25 cellular contexts compared by ENCODE assay signal in the genomic region with DNA sequence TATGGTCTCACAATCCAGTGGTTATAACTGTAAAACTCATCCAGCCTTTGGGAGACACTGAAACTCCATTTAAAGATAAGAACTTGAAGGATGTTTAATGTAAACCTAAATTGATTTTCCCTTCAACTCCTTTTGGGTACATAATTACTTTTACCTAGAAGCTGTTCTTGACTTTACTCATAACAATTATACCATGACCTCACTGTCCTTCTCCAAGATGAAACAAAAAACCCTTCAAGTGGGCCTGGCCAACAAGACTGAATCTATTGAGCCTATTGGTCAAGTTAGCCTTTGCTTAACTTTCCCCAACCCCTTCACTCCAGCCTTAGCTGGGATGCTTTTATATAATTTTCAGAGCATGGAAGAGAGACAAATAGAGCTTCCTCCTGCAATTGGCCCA. TPM values are rescaled to one million over a fixed set of nuclear protein-coding genes. Genes with fewer than 3 reads are reported as not detected.
DNase-seq lines count a peak whose midpoint lies in the region; ATAC-seq, FAIRE-seq and TF ChIP-seq lines count a peak whose summit lies in the region.
"Had no signal": no experiment of that assay in that cellular context is flagged by ENCODE, and none has a peak within 500 bp of the region (broad histone marks: within the 10 kb centered on the region; RNA-seq: fewer than 3 reads in every experiment).

No MANE protein-coding gene starts in this region.

- H3K4ac ChIP-seq in IMR-90 (ENCODE audit: low read depth, low read length): no peak overlapping the region

- H3K4me1 Mint-ChIP-seq in stimulated activated naive B cell treated with anti-CD40 and anti-IgM and Interleukin-4, amounts not matched to agents 10 μg/mL and 1 μg/mL and 100 μg/mL, for 72 hours: peaks cover 8 to 13% of the 10 kb centered on the region in 2 donors
- H3K4me1 Mint-ChIP-seq in activated CD8-positive, alpha-beta T cell treated with anti-CD3 and anti-CD28 coated beads for 36 hours (ENCODE audit: low read depth): peaks cover 17% of the 10 kb centered on the region
- peaks cover 0 to 4% (median under 1%) of the 10 kb centered on the region in 4 donors for H3K4me1 Mint-ChIP-seq in CD4-positive, alpha-beta memory T cell

- no peak for TF ChIP-seq CTCF in mammary epithelial cell (conservative IDR thresholded peaks at IDR 0.05 in 1 of 2, IDR thresholded peaks at IDR 0.05 in 1 of 2; ENCODE audit: extremely low read depth in 1 of 2, insufficient read depth in 1 of 2, low read depth in 1 of 2, low read length in 2 of 2)
- no peak for TF ChIP-seq CTCF in breast epithelium (IDR thresholded peaks at IDR 0.05)
- no peak for TF ChIP-seq CTCF in IMR-90 (conservative IDR thresholded peaks at IDR 0.05; ENCODE audit: low read depth, low read length)
- no peak for TF ChIP-seq CTCF in endothelial cell of umbilical vein (IDR thresholded peaks at IDR 0.05; ENCODE audit: extremely low read depth in 1 of 2, insufficient read depth in 1 of 2, low read depth in 1 of 2, low read length in 2 of 2)
- TF ChIP-seq CTCF in activated CD8-positive, alpha-beta T cell treated with anti-CD3 and anti-CD28 coated beads for 36 hours (IDR thresholded peaks at IDR 0.05): no peak

- H3K23ac ChIP-seq in IMR-90 (ENCODE audit: low read depth, low read length): no peak overlapping the region

- no peaks in the 10 kb centered on the region for H3K27me3 ChIP-seq in mammary epithelial cell (ENCODE audit: insufficient read depth, low read length)
- no peaks in the 10 kb centered on the region for H3K27me3 ChIP-seq in breast epithelium
- no peaks in the 10 kb centered on the region for H3K27me3 ChIP-seq in IMR-90 (ENCODE audit: control insufficient read depth, insufficient read depth, low read length)
- no peaks in the 10 kb centered on the region for H3K27me3 ChIP-seq in endothelial cell of umbilical vein (ENCODE audit: control insufficient read depth in 2 of 2, insufficient read depth in 2 of 2, low read length in 2 of 2)
- H3K27me3 ChIP-seq in CD4-positive, alpha-beta memory T cell (ENCODE audit: insufficient read depth, low read length): no peaks in the 10 kb centered on the region

- TF ChIP-seq RAD21 in IMR-90 (IDR thresholded peaks at IDR 0.05; ENCODE audit: low read length): no peak

- H3K36me3 Mint-ChIP-seq in stimulated activated naive B cell treated with anti-CD40 and anti-IgM and Interleukin-4, amounts not matched to agents 10 μg/mL and 1 μg/mL and 100 μg/mL, for 72 hours: peaks cover 53 to 71% of the 10 kb centered on the region in 2 donors
- peaks cover 31% of the 10 kb centered on the region for H3K36me3 Mint-ChIP-seq in activated CD8-positive, alpha-beta T cell treated with anti-CD3 and anti-CD28 coated beads for 36 hours (ENCODE audit: low read depth)
- H3K36me3 Mint-ChIP-seq in CD4-positive, alpha-beta memory T cell: peaks cover 45 to 55% of the 10 kb centered on the region in 2 donors

- FAIRE-seq in endothelial cell of umbilical vein (lab: Jason Lieb, UNC): no peak
- FAIRE-seq: GM19239, H1 had no signal

- dilution Hi-C loops in mammary epithelial cell (cut with HindIII; ENCODE audit: low sequenced_read_pairs): no loop called here
- dilution Hi-C loops in IMR-90 (cut with HindIII; ENCODE audit: low sequenced_read_pairs, unreplicated experiment): no loop called here
- dilution Hi-C loops in endothelial cell of umbilical vein (cut with MboI; ENCODE audit: extremely low pct_ligation_motif_present, low sequenced_read_pairs): no loop called here

- H3K4me1 ChIP-seq in mammary epithelial cell (ENCODE audit: insufficient read depth, low read length): no peaks in the 10 kb centered on the region
- H3K4me1 ChIP-seq in breast epithelium: no peaks in the 10 kb centered on the region
- H3K4me1 ChIP-seq in IMR-90 (ENCODE audit: control insufficient read depth, insufficient read depth, low read length): no peaks in the 10 kb centered on the region
- H3K4me1 ChIP-seq in endothelial cell of umbilical vein (ENCODE audit: control insufficient read depth, extremely low read depth, insufficient read depth, low read length): no peaks in the 10 kb centered on the region
- no peaks in the 10 kb centered on the region for H3K4me1 ChIP-seq in CD4-positive, alpha-beta memory T cell (ENCODE audit: insufficient read depth, low read length)

- H4K20me1 ChIP-seq in mammary epithelial cell (ENCODE audit: insufficient read depth, low read length): no peaks in the 10 kb centered on the region
- H4K20me1 ChIP-seq in IMR-90 (ENCODE audit: insufficient read depth, low read length): no peaks in the 10 kb centered on the region
- no peaks in the 10 kb centered on the region for H4K20me1 ChIP-seq in endothelial cell of umbilical vein (replicated peaks; ENCODE audit: control insufficient read depth, extremely low read depth, insufficient read depth, low read length)

- H3K56ac ChIP-seq in IMR-90 (ENCODE audit: extremely low read depth, insufficient read depth, low read length): no peak overlapping the region

- H3K79me2 ChIP-seq in mammary epithelial cell (ENCODE audit: insufficient read depth, low read length): no peaks in the 10 kb centered on the region
- H3K79me2 ChIP-seq in endothelial cell of umbilical vein (ENCODE audit: control insufficient read depth, insufficient read depth, low read length): no peaks in the 10 kb centered on the region

- no peak overlapping the region for H2BK15ac ChIP-seq in IMR-90 (ENCODE audit: low read depth, low read length)

- no peak overlapping the region for H3K4me3 ChIP-seq in mammary epithelial cell (replicated peaks in 1 of 3; ENCODE audit: insufficient read depth in 1 of 3, low read depth in 2 of 3, low read length in 3 of 3)
- H3K4me3 ChIP-seq in breast epithelium: no peak overlapping the region
- H3K4me3 ChIP-seq in IMR-90 (ENCODE audit: insufficient read depth, low read depth, low read length): no peak overlapping the region
- H3K4me3 ChIP-seq in endothelial cell of umbilical vein (replicated peaks in 1 of 3; ENCODE audit: insufficient read depth in 1 of 3, low read depth in 1 of 3, low read length in 3 of 3): no peak overlapping the region
- H3K4me3 ChIP-seq in CD4-positive, alpha-beta memory T cell (ENCODE audit: low read length in 2 of 2): no peak overlapping the region

- no peak overlapping the region for H4K8ac ChIP-seq in IMR-90 (ENCODE audit: low read depth in 2 of 2, low read length in 2 of 2)

- no peaks in the 10 kb centered on the region for H3K79me1 ChIP-seq in IMR-90 (ENCODE audit: low read depth in 1 of 2, low read length in 2 of 2)

- CTCF ChIA-PET in mammary epithelial cell (lab: Charles Lee; ENCODE audit: low non-redundant PET) (no interaction called here), IMR-90 (lab: Yijun Ruan, JAX) (no interaction called here), endothelial cell of umbilical vein (lab: Charles Lee) (no interaction called here)
- CTCF ChIA-PET in activated CD8-positive, alpha-beta T cell treated with anti-CD3 and anti-CD28 coated beads for 36 hours (lab: Charles Lee): interaction anchor here (1.6 kb wide), 1 partner anchor 15 kb away, joined by 4 read pairs; no protein-coding TSS in a partner anchor
- CTCF ChIA-PET in CD4-positive, alpha-beta memory T cell (lab: Charles Lee; ENCODE audit: partially characterized antibody): interaction anchor here (1.5 kb wide), 1 partner anchor 38 kb away, joined by 4 read pairs; no protein-coding TSS in a partner anchor

- no peak for ATAC-seq in IMR-90 (ENCODE audit: low read depth)
- peak; percentile 29 to 54 for ATAC-seq in stimulated activated naive B cell treated with anti-CD40 and anti-IgM and Interleukin-4, amounts not matched to agents 10 μg/mL and 1 μg/mL and 100 μg/mL, for 72 hours (replicated peaks)
- no peak for ATAC-seq in activated CD8-positive, alpha-beta T cell treated with anti-CD3 and anti-CD28 coated beads for 36 hours
- ATAC-seq: HCT116, Panc1 had no signal

- no peak overlapping the region for H4K5ac ChIP-seq in IMR-90 (ENCODE audit: low read depth, low read length)

- H3K9ac ChIP-seq in mammary epithelial cell (ENCODE audit: insufficient read depth, low read length) (peak overlapping the region; percentile 8), IMR-90 (ENCODE audit: low read depth, low read length) (no peak overlapping the region), endothelial cell of umbilical vein (replicated peaks; ENCODE audit: extremely low read depth, insufficient read depth, low read length) (no peak overlapping the region)
- H3K9ac ChIP-seq: KMS-11, SK-N-SH had no signal

- no peaks in the 10 kb centered on the region for H3K27me3 Mint-ChIP-seq in stimulated activated naive B cell treated with anti-CD40 and anti-IgM and Interleukin-4, amounts not matched to agents 10 μg/mL and 1 μg/mL and 100 μg/mL, for 72 hours
- no peaks in the 10 kb centered on the region for H3K27me3 Mint-ChIP-seq in activated CD8-positive, alpha-beta T cell treated with anti-CD3 and anti-CD28 coated beads for 36 hours
- H3K27me3 Mint-ChIP-seq in CD4-positive, alpha-beta memory T cell: no peaks in the 10 kb centered on the region
- H3K27me3 Mint-ChIP-seq: CD8-positive, alpha-beta memory T cell; IgD-negative memory B cell had no signal

- H2AFZ ChIP-seq in mammary epithelial cell (ENCODE audit: low read depth, low read length): no peak overlapping the region
- no peak overlapping the region for H2AFZ ChIP-seq in IMR-90 (replicated peaks; ENCODE audit: low read length, poor library complexity)
- H2AFZ ChIP-seq in endothelial cell of umbilical vein (ENCODE audit: low read depth, low read length): no peak overlapping the region

- no peak overlapping the region for H2AK5ac ChIP-seq in IMR-90 (ENCODE audit: low read depth, low read length)

- no peaks in the 10 kb centered on the region for H3K9me1 ChIP-seq in IMR-90 (ENCODE audit: insufficient read depth, low read length)
- H3K9me1 ChIP-seq in endothelial cell of umbilical vein (replicated peaks; ENCODE audit: control insufficient read depth, extremely low read depth, insufficient read depth, low read length): no peaks in the 10 kb centered on the region

- DNase-seq in mammary epithelial cell (no peak), breast epithelium (ENCODE audit: low spot score in 2 of 2) (no peak), IMR-90 (no peak), endothelial cell of umbilical vein (ENCODE audit: low read depth, low spot score) (no peak)
- no peak for DNase-seq in stimulated activated naive B cell treated with anti-CD40 and anti-IgM and Interleukin-4, amounts not matched to agents 10 μg/mL and 1 μg/mL and 100 μg/mL, for 72 hours
- no peak for DNase-seq in activated CD8-positive, alpha-beta T cell treated with anti-CD3 and anti-CD28 coated beads for 36 hours
- no peak for DNase-seq in CD4-positive, alpha-beta memory T cell
- DNase-seq: Calu3; CD8-positive, alpha-beta memory T cell; DMS79 treated with DMSO at 0.1 percent for 48 hours; GF-D8; MM.1S; NCI-H2029; NCI-H446; NCI-H524 treated with DMSO at 0.1 percent for 48 hours; NCI-H82; SIG-M5; SK-N-SH had no signal

- peaks cover 3 to 4% of the 10 kb centered on the region in 2 donors for H3K9me3 Mint-ChIP-seq in stimulated activated naive B cell treated with anti-CD40 and anti-IgM and Interleukin-4, amounts not matched to agents 10 μg/mL and 1 μg/mL and 100 μg/mL, for 72 hours
- no peaks in the 10 kb centered on the region for H3K9me3 Mint-ChIP-seq in activated CD8-positive, alpha-beta T cell treated with anti-CD3 and anti-CD28 coated beads for 36 hours
- H3K9me3 Mint-ChIP-seq in CD4-positive, alpha-beta memory T cell: no peaks in the 10 kb centered on the region
- H3K9me3 Mint-ChIP-seq: CD8-positive, alpha-beta memory T cell had no signal

- peak overlapping the region; percentile 75 for H3K27ac Mint-ChIP-seq in stimulated activated naive B cell treated with anti-CD40 and anti-IgM and Interleukin-4, amounts not matched to agents 10 μg/mL and 1 μg/mL and 100 μg/mL, for 72 hours
- H3K27ac Mint-ChIP-seq in activated CD8-positive, alpha-beta T cell treated with anti-CD3 and anti-CD28 coated beads for 36 hours: no peak overlapping the region
- H3K27ac Mint-ChIP-seq in CD4-positive, alpha-beta memory T cell: peak overlapping the region in 1 of 7 donors; percentile 21
- H3K27ac Mint-ChIP-seq: CD8-positive, alpha-beta memory T cell; IgD-negative memory B cell had no signal

- no peak overlapping the region for H2AK9ac ChIP-seq in IMR-90 (replicated peaks; ENCODE audit: low read depth, low read length, poor library complexity)

- H2BK120ac ChIP-seq in IMR-90 (ENCODE audit: low read depth, low read length): no peak overlapping the region

- H4K91ac ChIP-seq in IMR-90 (ENCODE audit: insufficient read depth, low read depth, low read length): no peak overlapping the region

- no peak overlapping the region for H3K14ac ChIP-seq in IMR-90 (replicated peaks; ENCODE audit: low read depth, low read length)

- intact Hi-C loops in mammary epithelial cell (cut with micrococcal nuclease) (no loop called here), breast epithelium (cut with DNase I; ENCODE audit: low total_unique reads) (no loop called here), IMR-90 (cut with micrococcal nuclease) (loop anchor here (10.0 kb wide), 1 partner anchor 79 kb away; no protein-coding TSS in a partner anchor), endothelial cell of umbilical vein (cut with micrococcal nuclease) (no loop called here)
- intact Hi-C loops in activated CD8-positive, alpha-beta T cell treated with anti-CD3 and anti-CD28 coated beads for 36 hours (cut with micrococcal nuclease): no loop called here
- intact Hi-C loops in CD4-positive, alpha-beta memory T cell (cut with micrococcal nuclease): no loop called here

- no peak for TF ChIP-seq POLR2A in breast epithelium (IDR thresholded peaks at IDR 0.05)
- TF ChIP-seq POLR2A in IMR-90 (IDR thresholded peaks at IDR 0.05; ENCODE audit: low read depth, low read length): no peak
- TF ChIP-seq POLR2A in endothelial cell of umbilical vein (IDR thresholded peaks at IDR 0.05; ENCODE audit: low read depth, low read length): no peak

- POLR2A ChIA-PET in IMR-90 (lab: Charles Lee; ENCODE audit: unreplicated experiment): no interaction called here
- POLR2A ChIA-PET in endothelial cell of umbilical vein (lab: Charles Lee): no interaction called here
- POLR2A ChIA-PET in activated CD8-positive, alpha-beta T cell treated with anti-CD3 and anti-CD28 coated beads for 36 hours (lab: Charles Lee): interaction anchor here (0.8 to 1.8 kb wide), 2 partner anchors 9 to 24 kb away, joined by 3 to 5 read pairs; no protein-coding TSS in a partner anchor
- POLR2A ChIA-PET in CD4-positive, alpha-beta memory T cell (lab: Charles Lee; ENCODE audit: partially characterized antibody): no interaction called here

- no peak overlapping the region for H2BK5ac ChIP-seq in IMR-90 (ENCODE audit: low read depth, low read length, poor library complexity, severe bottlenecking)

- BruUV-seq in mammary epithelial cell (replicated peaks; lab: Mats Ljungman, UMichigan) (TSS peak; percentile 44), IMR-90 (replicated peaks; lab: Mats Ljungman, UMichigan) (TSS peak; percentile 65), endothelial cell of umbilical vein (replicated peaks; lab: Mats Ljungman, UMichigan) (TSS peak; percentile 17)

- no peaks in the 10 kb centered on the region for H3K9me3 ChIP-seq in mammary epithelial cell (replicated peaks; ENCODE audit: insufficient read depth, low read length)
- no peaks in the 10 kb centered on the region for H3K9me3 ChIP-seq in breast epithelium
- no peaks in the 10 kb centered on the region for H3K9me3 ChIP-seq in IMR-90 (ENCODE audit: control insufficient read depth, insufficient read depth, low read length)
- H3K9me3 ChIP-seq in endothelial cell of umbilical vein (replicated peaks; ENCODE audit: control insufficient read depth, insufficient read depth, low read length): no peaks in the 10 kb centered on the region
- H3K9me3 ChIP-seq in CD4-positive, alpha-beta memory T cell (ENCODE audit: control insufficient read depth in 1 of 2, low read length in 2 of 2): no peaks in the 10 kb centered on the region
- H3K9me3 ChIP-seq: SK-N-SH had no signal

- H3K36me3 ChIP-seq in mammary epithelial cell (ENCODE audit: insufficient read depth, low read length) (peaks cover 21% of the 10 kb centered on the region), breast epithelium (peaks cover 7% of the 10 kb centered on the region), IMR-90 (ENCODE audit: control insufficient read depth, insufficient read depth, low read length) (peaks cover 26% of the 10 kb centered on the region), endothelial cell of umbilical vein (ENCODE audit: control insufficient read depth in 2 of 2, extremely low read depth in 1 of 2, insufficient read depth in 2 of 2, low read length in 2 of 2) (peaks cover 8 to 23% of the 10 kb centered on the region in 2 experiments)
- H3K36me3 ChIP-seq in CD4-positive, alpha-beta memory T cell (ENCODE audit: insufficient read depth, low read length): peaks cover 19% of the 10 kb centered on the region

- H3K27ac ChIP-seq in mammary epithelial cell (ENCODE audit: insufficient read depth, low read depth, low read length) (no peak overlapping the region), breast epithelium (no peak overlapping the region), IMR-90 (ENCODE audit: insufficient read depth, low read length) (no peak overlapping the region), endothelial cell of umbilical vein (ENCODE audit: insufficient read depth, low read depth, low read length) (no peak overlapping the region)
- no peak overlapping the region for H3K27ac ChIP-seq in CD4-positive, alpha-beta memory T cell (ENCODE audit: low read depth, low read length)
- H3K27ac ChIP-seq: C4-2B, KMS-11 had no signal

- H3K4me2 ChIP-seq in mammary epithelial cell (ENCODE audit: insufficient read depth, low read depth, low read length) (no peak overlapping the region), IMR-90 (ENCODE audit: low read depth, low read length) (no peak overlapping the region), endothelial cell of umbilical vein (ENCODE audit: insufficient read depth, low read length) (no peak overlapping the region)
- H3K4me2 ChIP-seq: KMS-11, SK-N-SH had no signal

- in situ Hi-C loops in mammary epithelial cell (cut with MboI; ENCODE audit: low sequenced_read_pairs in 2 of 2): no loop called here
- in situ Hi-C loops in IMR-90 (cut with MboI; ENCODE audit: low sequenced_read_pairs): loop anchor here (25.0 kb wide), 1 partner anchor 1046 kb away; no protein-coding TSS in a partner anchor

- no peak overlapping the region for H3K4me3 Mint-ChIP-seq in stimulated activated naive B cell treated with anti-CD40 and anti-IgM and Interleukin-4, amounts not matched to agents 10 μg/mL and 1 μg/mL and 100 μg/mL, for 72 hours
- no peak overlapping the region for H3K4me3 Mint-ChIP-seq in activated CD8-positive, alpha-beta T cell treated with anti-CD3 and anti-CD28 coated beads for 36 hours
- H3K4me3 Mint-ChIP-seq in CD4-positive, alpha-beta memory T cell: no peak overlapping the region
- H3K4me3 Mint-ChIP-seq: CD8-positive, alpha-beta memory T cell; IgD-negative memory B cell had no signal

- H2BK20ac ChIP-seq in IMR-90 (ENCODE audit: low read depth, low read length): no peak overlapping the region

- H3K18ac ChIP-seq in IMR-90 (ENCODE audit: low read depth, low read length): no peak overlapping the region

RNA-seq across cellular contexts. Expression of a gene that starts 22.5 kb away (rescaled TPM):
- total RNA-seq in mammary epithelial cell: 10 to 100 TPM in 1 of 2 donors, 1 to 10 TPM in 1; 5.8 to 29.3 TPM
- polyA plus RNA-seq in mammary epithelial cell: 21.1 TPM
- polyA minus RNA-seq in mammary epithelial cell: 17.3 TPM
- total RNA-seq in breast epithelium: 10 to 100 TPM; 14.7 to 20.0 (median 17.9) TPM
- total RNA-seq in IMR-90 (2012; rRNA removed): 11.7 TPM in 2 replicates
- polyA plus RNA-seq in IMR-90 (2012; rRNA removed): 18.3 and 19.1 TPM in 2 replicates
- polyA plus RNA-seq in IMR-90 (2012; cell fraction: cytosol; rRNA removed): 4.3 and 6.2 TPM in 2 replicates
- polyA plus RNA-seq in IMR-90 (2012; cell fraction: nucleus; rRNA removed; ENCODE audit: low replicate concordance): 3.7 and 31.9 TPM in 2 replicates
- 30.6 and 30.8 TPM in 2 replicates for total RNA-seq in endothelial cell of umbilical vein
- polyA plus RNA-seq in endothelial cell of umbilical vein: 12.9 and 15.7 TPM in 2 replicates
- polyA plus RNA-seq in endothelial cell of umbilical vein (2011; cell fraction: cytosol; rRNA removed): 22.6 and 23.7 TPM in 2 replicates
- 59.9 and 83.6 TPM in 2 replicates for polyA plus RNA-seq in endothelial cell of umbilical vein (2011; cell fraction: nucleus; rRNA removed)
- polyA plus RNA-seq in endothelial cell of umbilical vein (2012): 16.9 and 28.1 TPM in 2 replicates
- 7.4 and 7.9 TPM in 2 replicates for polyA minus RNA-seq in endothelial cell of umbilical vein
- 20.6 TPM for polyA minus RNA-seq in endothelial cell of umbilical vein (2011; cell fraction: cytosol; rRNA and poly(A)+ RNA removed)
- 13.2 and 18.8 TPM in 2 replicates for polyA minus RNA-seq in endothelial cell of umbilical vein (2011; cell fraction: nucleus; rRNA and poly(A)+ RNA removed)
- total RNA-seq in activated CD8-positive, alpha-beta T cell treated with anti-CD3 and anti-CD28 coated beads for 36 hours: 10 to 100 TPM; 45.7 to 46.5 TPM
- total RNA-seq in CD4-positive, alpha-beta memory T cell: 10 to 100 TPM; 20.3 to 25.0 TPM
- 10 to 100 TPM; 13.1 to 13.6 TPM for polyA plus RNA-seq in CD4-positive, alpha-beta memory T cell

RNA-seq across cellular contexts. Expression of a gene that starts 32.8 kb away (rescaled TPM):
- total RNA-seq in mammary epithelial cell (10 to 100 TPM; 51.2 to 55.4 TPM), breast epithelium (10 to 100 TPM; 65.8 to 78.3 (median 65.9) TPM), IMR-90 (2012; rRNA removed) (34.6 and 35.0 TPM in 2 replicates), endothelial cell of umbilical vein (35.5 and 38.9 TPM in 2 replicates)
- polyA plus RNA-seq in mammary epithelial cell (37.7 TPM), IMR-90 (2012; rRNA removed) (23.0 and 27.5 TPM in 2 replicates), endothelial cell of umbilical vein (31.0 and 32.7 TPM in 2 replicates)
- polyA minus RNA-seq in mammary epithelial cell (16.8 TPM), endothelial cell of umbilical vein (40.3 and 44.2 TPM in 2 replicates)
- 7.8 and 14.0 TPM in 2 replicates for polyA plus RNA-seq in IMR-90 (2012; cell fraction: cytosol; rRNA removed)
- 6.0 and 31.6 TPM in 2 replicates for polyA plus RNA-seq in IMR-90 (2012; cell fraction: nucleus; rRNA removed; ENCODE audit: low replicate concordance)
- 33.5 and 36.7 TPM in 2 replicates for polyA plus RNA-seq in endothelial cell of umbilical vein (2011; cell fraction: cytosol; rRNA removed)
- 20.3 and 25.5 TPM in 2 replicates for polyA plus RNA-seq in endothelial cell of umbilical vein (2011; cell fraction: nucleus; rRNA removed)
- 25.3 and 34.4 TPM in 2 replicates for polyA plus RNA-seq in endothelial cell of umbilical vein (2012)
- 25.2 TPM for polyA minus RNA-seq in endothelial cell of umbilical vein (2011; cell fraction: cytosol; rRNA and poly(A)+ RNA removed)
- polyA minus RNA-seq in endothelial cell of umbilical vein (2011; cell fraction: nucleus; rRNA and poly(A)+ RNA removed): 24.3 and 29.2 TPM in 2 replicates
- total RNA-seq in activated CD8-positive, alpha-beta T cell treated with anti-CD3 and anti-CD28 coated beads for 36 hours: 10 to 100 TPM; 79.0 to 82.7 TPM
- 10 to 100 TPM; 21.2 to 24.3 TPM for total RNA-seq in CD4-positive, alpha-beta memory T cell
- 10 to 100 TPM; 10.6 to 11.5 TPM for polyA plus RNA-seq in CD4-positive, alpha-beta memory T cell

RNA-seq across cellular contexts. Expression of a gene that starts 47.4 kb away (rescaled TPM):
- total RNA-seq in mammary epithelial cell (10 to 100 TPM; 27.5 to 28.1 TPM), breast epithelium (10 to 100 TPM; 21.3 to 34.5 (median 27.2) TPM), IMR-90 (2012; rRNA removed) (7.8 and 12.4 TPM in 2 replicates), endothelial cell of umbilical vein (40.3 and 44.6 TPM in 2 replicates)
- polyA plus RNA-seq in mammary epithelial cell (10.9 TPM), IMR-90 (2012; rRNA removed) (9.8 and 10.7 TPM in 2 replicates), endothelial cell of umbilical vein (18.1 and 19.6 TPM in 2 replicates)
- polyA minus RNA-seq in mammary epithelial cell (34.3 TPM), endothelial cell of umbilical vein (56.2 and 66.9 TPM in 2 replicates)
- polyA plus RNA-seq in IMR-90 (2012; cell fraction: cytosol; rRNA removed): 3.6 and 5.5 TPM in 2 replicates
- polyA plus RNA-seq in IMR-90 (2012; cell fraction: nucleus; rRNA removed; ENCODE audit: low replicate concordance): 45.5 and 45.9 TPM in 2 replicates
- 10.3 and 11.9 TPM in 2 replicates for polyA plus RNA-seq in endothelial cell of umbilical vein (2011; cell fraction: cytosol; rRNA removed)
- polyA plus RNA-seq in endothelial cell of umbilical vein (2011; cell fraction: nucleus; rRNA removed): 131 and 146 TPM in 2 replicates
- polyA plus RNA-seq in endothelial cell of umbilical vein (2012): 12.0 and 15.8 TPM in 2 replicates
- polyA minus RNA-seq in endothelial cell of umbilical vein (2011; cell fraction: cytosol; rRNA and poly(A)+ RNA removed): 9.4 TPM
- polyA minus RNA-seq in endothelial cell of umbilical vein (2011; cell fraction: nucleus; rRNA and poly(A)+ RNA removed): 55.5 and 84.3 TPM in 2 replicates
- total RNA-seq in activated CD8-positive, alpha-beta T cell treated with anti-CD3 and anti-CD28 coated beads for 36 hours: 10 to 100 TPM; 22.8 to 25.3 TPM
- total RNA-seq in CD4-positive, alpha-beta memory T cell: 10 to 100 TPM; 66.7 to 67.3 TPM
- 1 to 10 TPM in 1 of 2 donors, not detected in 1; 6.8 TPM for polyA plus RNA-seq in CD4-positive, alpha-beta memory T cell

Comparison
In these comparisons a context has a peak if more than half of its experiments do, and no peak if none do; other contexts are left out.
1. ATAC-seq: peak in stimulated activated naive B cell treated with anti-CD40 and anti-IgM and Interleukin-4, amounts not matched to agents 10 μg/mL and 1 μg/mL and 100 μg/mL, for 72 hours (2 of 2); none in IMR-90 (single experiment) and activated CD8-positive, alpha-beta T cell treated with anti-CD3 and anti-CD28 coated beads for 36 hours (single experiment).
2. CTCF ChIA-PET loops: an anchor here in activated CD8-positive, alpha-beta T cell treated with anti-CD3 and anti-CD28 coated beads for 36 hours (1.6 kb wide) and CD4-positive, alpha-beta memory T cell (1.5 kb wide); none called in mammary epithelial cell, IMR-90 and endothelial cell of umbilical vein.